Comparison of ENCODE assay signal across 8 cellular contexts in genomic region chr15:42272768-42273098, GRCh38. TPM values are rescaled to one million over a fixed set of nuclear protein-coding genes. Genes with fewer than 3 reads are reported as not detected.
A peak's percentile ranks its signal among the peaks of the same experiment; 100 is the strongest.
DNase-seq lines count a peak whose midpoint lies in the region; ATAC-seq and TF ChIP-seq lines count a peak whose summit lies in the region.

No MANE protein-coding gene starts in this region.

- H3K79me2 ChIP-seq in fibroblast of lung (ENCODE audit: control insufficient read depth, insufficient read depth, low read length): peaks cover 58% of the 10 kb centered on the region

- H3K9ac ChIP-seq in SK-N-MC (ENCODE audit: insufficient read length): peak overlapping the region; percentile 97
- peak overlapping the region; percentile 96 for H3K9ac ChIP-seq in fibroblast of lung (ENCODE audit: insufficient read depth, low read length)
- peak overlapping the region; percentile 98 for H3K9ac ChIP-seq in rectal smooth muscle tissue (ENCODE audit: low read length)

- H3K9me3 ChIP-seq in SK-N-MC (ENCODE audit: low read depth, low read length): no peaks in the 10 kb centered on the region
- H3K9me3 ChIP-seq in fibroblast of lung (ENCODE audit: control insufficient read depth, insufficient read depth, low read depth, low read length): no peaks in the 10 kb centered on the region

- H3K4me2 ChIP-seq in fibroblast of lung (ENCODE audit: extremely low read depth, insufficient read depth, low read length): peak overlapping the region; percentile 91

- no peak for ATAC-seq in HG03457 (IDR thresholded peaks at IDR 0.05; ENCODE audit: unreplicated experiment)

- H3K27me3 ChIP-seq in fibroblast of lung (ENCODE audit: control insufficient read depth, insufficient read depth, low read length): no peaks in the 10 kb centered on the region
- H3K27me3 ChIP-seq in rectal smooth muscle tissue (ENCODE audit: control insufficient read depth, insufficient read depth, low read length): no peaks in the 10 kb centered on the region

- H3K36me3 ChIP-seq in SK-N-MC (ENCODE audit: insufficient read depth, low read length) (peaks cover 29% of the 10 kb centered on the region), fibroblast of lung (ENCODE audit: control insufficient read depth, insufficient read depth, low read length) (peaks cover 2% of the 10 kb centered on the region), rectal smooth muscle tissue (ENCODE audit: control insufficient read depth, insufficient read depth, low read length) (peaks cover under 1% of the 10 kb centered on the region)

- H3K4me1 ChIP-seq in fibroblast of lung (ENCODE audit: control insufficient read depth, extremely low read depth, insufficient read depth, low read length): no peaks in the 10 kb centered on the region
- peaks cover 18% of the 10 kb centered on the region for H3K4me1 ChIP-seq in rectal smooth muscle tissue (ENCODE audit: control insufficient read depth, insufficient read depth, low read length)

- DNase-seq in SK-N-MC (ENCODE audit: low read depth, low spot score) (no peak), fibroblast of lung (ENCODE audit: low read depth in 2 of 2) (no peak), MV-4-11 (lab: John Stamatoyannopoulos, UW) (no peak), HCEC 1CT (no peak), iPS-NIHi7 (ENCODE audit: extremely low spot score) (no peak)

- H3K27ac ChIP-seq in SK-N-MC (peak overlapping the region; percentile 92; the same call in 1 of the 2 replicates), fibroblast of lung (ENCODE audit: insufficient read depth, low read length) (peak overlapping the region; percentile 98), rectal smooth muscle tissue (ENCODE audit: low read depth, low read length) (peak overlapping the region; percentile 97)

- TF ChIP-seq CTCF in GM12875 (IDR thresholded peaks at IDR 0.05; ENCODE audit: borderline replicate concordance, insufficient read depth, low read depth, low read length): no peak
- no peak for TF ChIP-seq CTCF in fibroblast of lung (conservative IDR thresholded peaks at IDR 0.05 in 1 of 2, IDR thresholded peaks at IDR 0.05 in 1 of 2; ENCODE audit: low read depth in 1 of 2, low read length in 2 of 2)

- H3K4me3 ChIP-seq in GM12875 (ENCODE audit: low read depth, low read length): peak overlapping the region; percentile 81
- H3K4me3 ChIP-seq in SK-N-MC: peak overlapping the region; percentile 92
- peak overlapping the region; percentile 81 to 98 (median 90) for H3K4me3 ChIP-seq in fibroblast of lung (replicated peaks in 1 of 4; ENCODE audit: control extremely low read depth in 1 of 4, insufficient read depth in 1 of 4, low read depth in 3 of 4, low read length in 4 of 4)
- peak overlapping the region; percentile 100 for H3K4me3 ChIP-seq in rectal smooth muscle tissue (ENCODE audit: low read length)

- no peaks in the 10 kb centered on the region for H4K20me1 ChIP-seq in fibroblast of lung (ENCODE audit: control insufficient read depth, extremely low read depth, insufficient read depth, low read length)

- H2AFZ ChIP-seq in fibroblast of lung (ENCODE audit: low read length): no peak overlapping the region

RNA-seq across cellular contexts. Expression of gene GANC, which starts 0.3 kb away (rescaled TPM):
- 15.4 and 24.6 TPM in 2 replicates for total RNA-seq in fibroblast of lung
- 14.2 and 15.1 TPM in 2 replicates for polyA plus RNA-seq in fibroblast of lung
- 15.5 and 18.6 TPM in 2 replicates for polyA plus RNA-seq in fibroblast of lung (2012)
- polyA minus RNA-seq in fibroblast of lung (ENCODE audit: low replicate concordance): 8.2 and 15.4 TPM in 2 replicates

RNA-seq across cellular contexts. Expression of gene TMEM87A, which starts 0.5 kb away (rescaled TPM):
- total RNA-seq in fibroblast of lung: 54.2 and 61.8 TPM in 2 replicates
- 36.1 and 44.8 TPM in 2 replicates for polyA plus RNA-seq in fibroblast of lung
- polyA plus RNA-seq in fibroblast of lung (2012): 28.0 and 30.8 TPM in 2 replicates
- polyA minus RNA-seq in fibroblast of lung (ENCODE audit: low replicate concordance): 10.7 and 20.8 TPM in 2 replicates
